19 cellular contexts compared by ENCODE assay signal in the genomic region with DNA sequence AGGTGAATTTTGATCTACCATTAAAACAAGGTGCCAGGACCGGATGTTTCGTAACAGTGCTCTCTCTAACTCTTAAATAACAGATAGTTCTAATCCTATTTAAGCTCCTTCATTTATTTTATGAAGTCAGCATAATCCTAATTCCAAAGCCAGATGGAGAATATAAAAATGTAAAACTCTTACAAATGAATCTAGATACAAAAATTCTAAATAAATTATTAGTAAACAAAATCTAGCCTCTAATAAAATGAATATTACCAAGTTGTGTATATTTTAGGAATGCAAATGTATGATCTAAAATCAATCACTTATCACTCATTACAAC. TPM values are rescaled to one million over a fixed set of nuclear protein-coding genes. Genes with fewer than 3 reads are reported as not detected.
"Had no signal": no experiment of that assay in that cellular context is flagged by ENCODE, and none has a peak within 500 bp of the region (broad histone marks: within the 10 kb centered on the region; RNA-seq: fewer than 3 reads in every experiment).

No MANE protein-coding gene starts in this region.

- H3K36me3 ChIP-seq: thyroid gland had no signal

- H3K9me3 ChIP-seq: body of pancreas, thyroid gland had no signal

- FAIRE-seq: islet of Langerhans, urothelium cell line had no signal

- H3K36me3 Mint-ChIP-seq: natural killer cell treated with Interleukin-12 subunit alpha and Interleukin-12 subunit beta and Interleukin-15 and Interleukin-18, amount 100 ng/mL, for 72 hours had no signal

- H3K4me1 ChIP-seq: body of pancreas had no signal

- H3K4me3 Mint-ChIP-seq: activated CD4-positive, alpha-beta T cell treated with anti-CD3 and anti-CD28 coated beads, Interleukin-2, amount 10 ng/mL, durations not matched to agents 24 days and 14 days; activated CD8-positive, alpha-beta T cell treated with anti-CD3 and anti-CD28 coated beads, Interleukin-2, amount 10 ng/mL, durations not matched to agents 7 days and 5 days; activated naive CD4-positive, alpha-beta T cell treated with anti-CD3 and anti-CD28 coated beads for 36 hours; activated T-cell treated with anti-CD3 and anti-CD28 coated beads, Interleukin-2, amount 50 U/mL, for 24 hours; effector memory CD8-positive, alpha-beta T cell; natural killer cell treated with Interleukin-12 subunit alpha and Interleukin-12 subunit beta and Interleukin-15 and Interleukin-18, amount 100 ng/mL, for 72 hours had no signal

- H3K27me3 ChIP-seq: body of pancreas, thyroid gland had no signal

- H3K27ac Mint-ChIP-seq: activated CD4-positive, alpha-beta T cell treated with anti-CD3 and anti-CD28 coated beads, Interleukin-2, amount 10 ng/mL, durations not matched to agents 24 days and 14 days; activated CD8-positive, alpha-beta T cell treated with anti-CD3 and anti-CD28 coated beads, Interleukin-2, amount 10 ng/mL, durations not matched to agents 7 days and 5 days; activated naive CD4-positive, alpha-beta T cell treated with anti-CD3 and anti-CD28 coated beads for 36 hours; activated T-cell treated with anti-CD3 and anti-CD28 coated beads, Interleukin-2, amount 50 U/mL, for 24 hours; effector memory CD8-positive, alpha-beta T cell; natural killer cell treated with Interleukin-12 subunit alpha and Interleukin-12 subunit beta and Interleukin-15 and Interleukin-18, amount 100 ng/mL, for 72 hours had no signal

- H3K9me3 Mint-ChIP-seq: activated T-cell treated with anti-CD3 and anti-CD28 coated beads, Interleukin-2, amount 50 U/mL, for 24 hours; effector memory CD8-positive, alpha-beta T cell; natural killer cell treated with Interleukin-12 subunit alpha and Interleukin-12 subunit beta and Interleukin-15 and Interleukin-18, amount 100 ng/mL, for 72 hours had no signal

- H3K4me3 ChIP-seq: body of pancreas, lung, thyroid gland had no signal

- DNase-seq: activated CD4-positive, alpha-beta T cell treated with anti-CD3 and anti-CD28 coated beads, Interleukin-2, amount 10 ng/mL, durations not matched to agents 24 days and 14 days; activated CD4-positive, CD25-positive, alpha-beta regulatory T cell; activated CD8-positive, alpha-beta T cell treated with anti-CD3 and anti-CD28 coated beads, Interleukin-2, amount 10 ng/mL, durations not matched to agents 7 days and 5 days; activated naive CD4-positive, alpha-beta T cell treated with anti-CD3 and anti-CD28 coated beads for 36 hours; activated T-cell treated with anti-CD3 and anti-CD28 coated beads, Interleukin-2, amount 50 U/mL, for 24 hours; body of pancreas; dermis blood vessel endothelial cell; effector memory CD8-positive, alpha-beta T cell; foreskin fibroblast; left colon; occipital lobe; stimulated activated CD8-positive, alpha-beta memory T cell treated with anti-CD3 and anti-CD28 coated beads, Interleukin-4, amount 100 ng/mL, for 48 hours; stimulated activated naive CD4-positive, alpha-beta T cell treated with Interleukin-2 at 50 U/mL for 16 hours; T-helper 9 cell; thyroid gland had no signal

- ATAC-seq: activated CD8-positive, alpha-beta T cell treated with anti-CD3 and anti-CD28 coated beads, Interleukin-2, amount 10 ng/mL, durations not matched to agents 7 days and 5 days; body of pancreas; effector memory CD8-positive, alpha-beta T cell; natural killer cell treated with Interleukin-12 subunit alpha and Interleukin-12 subunit beta and Interleukin-15 and Interleukin-18, amount 100 ng/mL, for 72 hours had no signal

- H3K27ac ChIP-seq: body of pancreas, thyroid gland had no signal

RNA-seq across cellular contexts. Expression of gene IL33, which starts 32.4 kb away (rescaled TPM):
- total RNA-seq: activated CD4-positive, alpha-beta T cell treated with anti-CD3 and anti-CD28 coated beads, Interleukin-2, amount 10 ng/mL, durations not matched to agents 24 days and 14 days; activated CD8-positive, alpha-beta T cell treated with anti-CD3 and anti-CD28 coated beads, Interleukin-2, amount 10 ng/mL, durations not matched to agents 7 days and 5 days; activated naive CD4-positive, alpha-beta T cell treated with anti-CD3 and anti-CD28 coated beads for 36 hours; natural killer cell treated with Interleukin-12 subunit alpha and Interleukin-12 subunit beta and Interleukin-15 and Interleukin-18, amount 100 ng/mL, for 72 hours had no signal
